Comparison of ENCODE assay signal across 13 cellular contexts in genomic region chr5:68745459-68745858, GRCh38.
DNase-seq lines count a peak whose midpoint lies in the region; TF ChIP-seq lines count a peak whose summit lies in the region.
"Had no signal": no experiment of that assay in that cellular context is flagged by ENCODE, and none has a peak within 500 bp of the region (broad histone marks: within the 10 kb centered on the region; RNA-seq: fewer than 3 reads in every experiment).

No MANE protein-coding gene starts in this region.

- no peak overlapping the region for H3K4me3 ChIP-seq in A673 (ENCODE audit: low read depth, low read length, poor library complexity, severe bottlenecking)
- H3K4me3 ChIP-seq in GM06990 (replicated peaks; ENCODE audit: low read depth, low read length) = no peak overlapping the region
- no peak overlapping the region for H3K4me3 ChIP-seq in lower leg skin (ENCODE audit: low read depth, poor library complexity, severe bottlenecking)

- H3K36me3 Mint-ChIP-seq in activated T-helper 1 cell treated with anti-CD3 and anti-CD28 coated beads, Interleukin-12 subunit alpha, Interleukin-12 subunit beta, Interleukin-2, Interleukin-4 antibody, amounts not matched to agents 30 ng/mL and 10 ng/mL and 1 ng/mL, durations not matched to agents 14 hours and 24 hours and 36 hours (ENCODE audit: low read depth) = no peaks in the 10 kb centered on the region
- H3K36me3 Mint-ChIP-seq: activated naive CD4-positive, alpha-beta T cell treated with anti-CD3 and anti-CD28 coated beads, Interleukin-2, amount 50 U/mL, for 72 hours; CD8-positive, alpha-beta memory T cell had no signal

- CTCF ChIA-PET in A673 (lab: Charles Lee) = no interaction called here
- CTCF ChIA-PET in RWPE1 (lab: Yijun Ruan, JAX) = no interaction called here

- intact Hi-C loops in A673 (cut with micrococcal nuclease; ENCODE audit: unreplicated experiment) (loop anchor here (1.0 to 10.0 kb wide), 2 partner anchors 281 to 458 kb away; no protein-coding TSS in a partner anchor), lower leg skin (cut with DNase I; ENCODE audit: low total_unique reads) (no loop called here)
- intact Hi-C loops in activated T-helper 1 cell treated with anti-CD3 and anti-CD28 coated beads, Interleukin-12 subunit alpha, Interleukin-12 subunit beta, Interleukin-2, Interleukin-4 antibody, amounts not matched to agents 30 ng/mL and 10 ng/mL and 1 ng/mL, durations not matched to agents 14 hours and 24 hours and 36 hours (cut with micrococcal nuclease) = no loop called here

- H3K27me3 Mint-ChIP-seq in activated T-helper 1 cell treated with anti-CD3 and anti-CD28 coated beads, Interleukin-12 subunit alpha, Interleukin-12 subunit beta, Interleukin-2, Interleukin-4 antibody, amounts not matched to agents 30 ng/mL and 10 ng/mL and 1 ng/mL, durations not matched to agents 14 hours and 24 hours and 36 hours (ENCODE audit: insufficient read depth) = no peaks in the 10 kb centered on the region

- no peaks in the 10 kb centered on the region for H3K9me3 ChIP-seq in A673 (ENCODE audit: low read depth, low read length, poor library complexity, severe bottlenecking)

- H3K4me3 Mint-ChIP-seq in activated T-helper 1 cell treated with anti-CD3 and anti-CD28 coated beads, Interleukin-12 subunit alpha, Interleukin-12 subunit beta, Interleukin-2, Interleukin-4 antibody, amounts not matched to agents 30 ng/mL and 10 ng/mL and 1 ng/mL, durations not matched to agents 14 hours and 24 hours and 36 hours = no peak overlapping the region
- H3K4me3 Mint-ChIP-seq: CD8-positive, alpha-beta memory T cell had no signal

- BruUV-seq in A673 (replicated peaks; lab: Mats Ljungman, UMichigan) = no TSS peak

- H3K27ac ChIP-seq in A673 (ENCODE audit: low read depth, low read length, poor library complexity, severe bottlenecking) (no peak overlapping the region), RWPE1 (no peak overlapping the region)

- H3K36me3 ChIP-seq in A673 (ENCODE audit: insufficient read depth, low read length, poor library complexity, severe bottlenecking) (no peaks in the 10 kb centered on the region), GM06990 (ENCODE audit: control insufficient read depth, insufficient read depth, low read length) (no peaks in the 10 kb centered on the region)

- no peak overlapping the region for H3K27ac Mint-ChIP-seq in activated T-helper 1 cell treated with anti-CD3 and anti-CD28 coated beads, Interleukin-12 subunit alpha, Interleukin-12 subunit beta, Interleukin-2, Interleukin-4 antibody, amounts not matched to agents 30 ng/mL and 10 ng/mL and 1 ng/mL, durations not matched to agents 14 hours and 24 hours and 36 hours
- H3K27ac Mint-ChIP-seq: activated naive CD4-positive, alpha-beta T cell treated with anti-CD3 and anti-CD28 coated beads, Interleukin-2, amount 50 U/mL, for 72 hours had no signal

- no peaks in the 10 kb centered on the region for H3K4me1 ChIP-seq in A673 (ENCODE audit: insufficient read depth, low read length, poor library complexity, severe bottlenecking)

- H3K9me3 Mint-ChIP-seq in activated T-helper 1 cell treated with anti-CD3 and anti-CD28 coated beads, Interleukin-12 subunit alpha, Interleukin-12 subunit beta, Interleukin-2, Interleukin-4 antibody, amounts not matched to agents 30 ng/mL and 10 ng/mL and 1 ng/mL, durations not matched to agents 14 hours and 24 hours and 36 hours = no peaks in the 10 kb centered on the region
- H3K9me3 Mint-ChIP-seq: CD8-positive, alpha-beta memory T cell had no signal

- no peak for TF ChIP-seq POLR2A in lower leg skin (IDR thresholded peaks at IDR 0.05)

- H3K27me3 ChIP-seq in A673 (replicated peaks; ENCODE audit: insufficient read depth, low read depth, low read length, poor library complexity) (no peaks in the 10 kb centered on the region), GM06990 (replicated peaks; ENCODE audit: control insufficient read depth, insufficient read depth, low read length) (no peaks in the 10 kb centered on the region)

- TF ChIP-seq CTCF in A673 (conservative IDR thresholded peaks at IDR 0.05; ENCODE audit: low read depth, low read length) = peak; percentile 67
- TF ChIP-seq CTCF in GM06990 (IDR thresholded peaks at IDR 0.05; ENCODE audit: insufficient read depth, low read length, poor library complexity, severe bottlenecking) = peak; percentile 47
- peak; percentile 19; the same call in 1 of the 2 replicates for TF ChIP-seq CTCF in RWPE1 (conservative IDR thresholded peaks at IDR 0.05; ENCODE audit: low read depth)
- TF ChIP-seq CTCF in lower leg skin (IDR thresholded peaks at IDR 0.05) = no peak

- no peaks in the 10 kb centered on the region for H3K4me1 Mint-ChIP-seq in activated T-helper 1 cell treated with anti-CD3 and anti-CD28 coated beads, Interleukin-12 subunit alpha, Interleukin-12 subunit beta, Interleukin-2, Interleukin-4 antibody, amounts not matched to agents 30 ng/mL and 10 ng/mL and 1 ng/mL, durations not matched to agents 14 hours and 24 hours and 36 hours (ENCODE audit: low read depth)

- peak; percentile 50 for DNase-seq in A673 (ENCODE audit: low spot score)
- no peak for DNase-seq in GM06990 (ENCODE audit: extremely low read depth, insufficient read length)
- DNase-seq in RWPE1 (ENCODE audit: low spot score) = no peak
- DNase-seq in iris pigment epithelial cell (ENCODE audit: low read depth) = peak; percentile 12
- DNase-seq in NCI-H524 treated with DMSO at 0.1 percent for 48 hours (lab: John Stamatoyannopoulos, UW) = no peak
- no peak for DNase-seq in lower leg skin (ENCODE audit: low spot score in 2 of 2)
- DNase-seq in NOMO-1 (lab: John Stamatoyannopoulos, UW; ENCODE audit: unreplicated experiment in 2 of 2) = no peak
- DNase-seq in activated T-helper 1 cell treated with anti-CD3 and anti-CD28 coated beads, Interleukin-12 subunit alpha, Interleukin-12 subunit beta, Interleukin-2, Interleukin-4 antibody, amounts not matched to agents 30 ng/mL and 10 ng/mL and 1 ng/mL, durations not matched to agents 14 hours and 24 hours and 36 hours (ENCODE audit: low spot score) = no peak
- DNase-seq: CD8-positive, alpha-beta memory T cell; NCI-H1105 treated with DMSO at 0.1 percent for 48 hours; stimulated activated CD4-positive, alpha-beta T cell treated with anti-CD3 and anti-CD28 coated beads, Interleukin-4, amount 100 ng/mL, for 1 hour; T-helper 9 cell had no signal

- POLR2A ChIA-PET in A673 (lab: Charles Lee; ENCODE audit: low non-redundant PET) (no interaction called here), RWPE1 (lab: Yijun Ruan, JAX; ENCODE audit: low non-redundant PET) (no interaction called here)

Comparison
In these comparisons a context has a peak if more than half of its experiments do, and no peak if none do; other contexts are left out.
1. DNase-seq: peak in A673 (single experiment) and iris pigment epithelial cell (single experiment); none in GM06990 (single experiment), RWPE1 (single experiment), NCI-H524 treated with DMSO at 0.1 percent for 48 hours (single experiment), lower leg skin (0 of 2), NOMO-1 (0 of 2) and activated T-helper 1 cell treated with anti-CD3 and anti-CD28 coated beads, Interleukin-12 subunit alpha, Interleukin-12 subunit beta, Interleukin-2, Interleukin-4 antibody, amounts not matched to agents 30 ng/mL and 10 ng/mL and 1 ng/mL, durations not matched to agents 14 hours and 24 hours and 36 hours (single experiment).
2. CTCF ChIP-seq: peak in A673 (single experiment), GM06990 (single experiment) and RWPE1 (single experiment); none in lower leg skin (0 of 3).